1 cellular context compared by ENCODE assay signal in the genomic region with DNA sequence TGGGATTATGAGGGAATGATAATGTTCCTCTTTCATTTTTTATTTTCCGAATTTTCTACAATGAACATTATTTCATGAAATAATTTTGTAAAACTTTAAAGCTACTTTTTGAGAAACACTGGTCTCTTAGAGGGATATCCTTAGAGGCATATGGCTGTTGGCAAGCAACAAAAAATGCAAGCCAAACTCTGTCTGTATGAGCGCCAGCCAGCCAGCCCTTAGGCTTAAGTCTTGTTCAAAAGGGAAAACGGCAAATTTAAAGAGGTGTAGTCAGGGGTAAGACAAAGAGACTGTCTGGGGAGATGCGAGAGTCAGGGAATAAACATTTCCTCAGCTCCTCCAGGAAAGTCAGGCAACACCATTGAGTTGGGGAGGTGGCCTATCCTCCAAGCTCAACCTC.
TF ChIP-seq lines count a peak whose summit lies in the region.

No MANE protein-coding gene starts in this region.

TF ChIP-seq in WTC11, 78 proteins besides CTCF, POLR2A, EP300 and RAD21 (continued from another document):
- TF ChIP-seq, protein P1, sequence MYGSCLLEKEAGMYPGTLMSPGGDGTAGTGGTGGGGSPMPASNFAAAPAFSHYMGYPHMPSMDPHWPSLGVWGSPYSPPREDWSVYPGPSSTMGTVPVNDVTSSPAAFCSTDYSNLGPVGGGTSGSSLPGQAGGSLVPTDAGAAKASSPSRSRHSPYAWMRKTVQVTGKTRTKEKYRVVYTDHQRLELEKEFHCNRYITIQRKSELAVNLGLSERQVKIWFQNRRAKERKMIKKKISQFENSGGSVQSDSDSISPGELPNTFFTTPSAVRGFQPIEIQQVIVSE (CRISPR knock-in tag; IDR thresholded peaks at IDR 0.05; ENCODE audit: borderline replicate concordance), result no peak
- TF ChIP-seq, protein P2, sequence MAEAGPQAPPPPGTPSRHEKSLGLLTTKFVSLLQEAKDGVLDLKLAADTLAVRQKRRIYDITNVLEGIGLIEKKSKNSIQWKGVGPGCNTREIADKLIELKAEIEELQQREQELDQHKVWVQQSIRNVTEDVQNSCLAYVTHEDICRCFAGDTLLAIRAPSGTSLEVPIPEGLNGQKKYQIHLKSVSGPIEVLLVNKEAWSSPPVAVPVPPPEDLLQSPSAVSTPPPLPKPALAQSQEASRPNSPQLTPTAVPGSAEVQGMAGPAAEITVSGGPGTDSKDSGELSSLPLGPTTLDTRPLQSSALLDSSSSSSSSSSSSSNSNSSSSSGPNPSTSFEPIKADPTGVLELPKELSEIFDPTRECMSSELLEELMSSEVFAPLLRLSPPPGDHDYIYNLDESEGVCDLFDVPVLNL (CRISPR knock-in tag; IDR thresholded peaks at IDR 0.05; ENCODE audit: borderline replicate concordance, low read depth), result no peak
- no peak for TF ChIP-seq CREB1 (CRISPR knock-in tag; IDR thresholded peaks at IDR 0.05)
- TF ChIP-seq JUN (CRISPR knock-in tag; IDR thresholded peaks at IDR 0.05), result no peak
- TF ChIP-seq NR3C1 (CRISPR knock-in tag; conservative IDR thresholded peaks at IDR 0.05; ENCODE audit: low read depth), result no peak
- TF ChIP-seq E2F5 (CRISPR knock-in tag; IDR thresholded peaks at IDR 0.05), result no peak
- TF ChIP-seq CBFB (CRISPR knock-in tag; IDR thresholded peaks at IDR 0.05; ENCODE audit: low read depth), result no peak
- no peak for TF ChIP-seq ZNF138 (CRISPR knock-in tag; conservative IDR thresholded peaks at IDR 0.05)
- TF ChIP-seq, protein P3, sequence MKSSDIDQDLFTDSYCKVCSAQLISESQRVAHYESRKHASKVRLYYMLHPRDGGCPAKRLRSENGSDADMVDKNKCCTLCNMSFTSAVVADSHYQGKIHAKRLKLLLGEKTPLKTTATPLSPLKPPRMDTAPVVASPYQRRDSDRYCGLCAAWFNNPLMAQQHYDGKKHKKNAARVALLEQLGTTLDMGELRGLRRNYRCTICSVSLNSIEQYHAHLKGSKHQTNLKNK (CRISPR knock-in tag; IDR thresholded peaks at IDR 0.05), result no peak
- TF ChIP-seq IRF2 (CRISPR knock-in tag; IDR thresholded peaks at IDR 0.05; ENCODE audit: borderline replicate concordance, low read depth), result no peak
- no peak for TF ChIP-seq KAT7 (CRISPR knock-in tag; IDR thresholded peaks at IDR 0.05; ENCODE audit: borderline replicate concordance)
- TF ChIP-seq, protein P4, sequence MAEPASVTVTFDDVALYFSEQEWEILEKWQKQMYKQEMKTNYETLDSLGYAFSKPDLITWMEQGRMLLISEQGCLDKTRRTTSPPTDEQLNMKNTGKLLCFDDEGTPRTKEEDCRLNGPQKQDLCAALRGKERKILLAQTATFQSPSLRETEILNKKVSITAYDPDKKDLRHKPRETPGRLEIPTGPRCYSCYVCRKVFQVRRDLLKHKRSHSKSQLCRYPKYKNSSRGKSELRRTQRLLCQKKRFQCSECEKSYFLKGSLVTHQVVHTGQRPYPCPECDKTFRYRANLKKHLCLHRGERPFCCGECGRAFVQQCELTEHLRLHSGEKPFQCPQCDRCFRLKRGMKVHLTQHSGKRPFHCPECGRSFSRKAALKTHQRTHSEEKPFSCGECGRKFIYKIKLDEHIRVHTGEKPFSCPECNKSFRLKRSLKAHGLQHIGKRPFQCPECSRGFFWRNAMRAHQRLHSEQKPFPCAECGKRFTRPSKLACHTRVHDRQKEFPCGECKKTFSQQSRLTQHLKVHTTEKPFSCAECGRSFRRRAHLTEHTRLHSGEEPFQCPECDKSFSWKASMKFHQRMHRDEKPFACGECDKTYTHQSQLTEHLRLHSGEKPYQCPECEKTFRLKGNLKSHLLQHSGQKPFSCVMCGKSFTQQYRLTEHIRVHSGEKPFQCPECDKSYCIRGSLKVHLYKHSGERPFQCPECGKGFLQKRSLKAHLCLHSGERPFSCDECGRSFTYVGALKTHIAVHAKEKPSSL (CRISPR knock-in tag; conservative IDR thresholded peaks at IDR 0.05), result no peak
- TF ChIP-seq PREB (CRISPR knock-in tag; IDR thresholded peaks at IDR 0.05; ENCODE audit: borderline replicate concordance), result no peak
- TF ChIP-seq RORB (CRISPR knock-in tag; IDR thresholded peaks at IDR 0.05), result no peak
- TF ChIP-seq, protein P5, sequence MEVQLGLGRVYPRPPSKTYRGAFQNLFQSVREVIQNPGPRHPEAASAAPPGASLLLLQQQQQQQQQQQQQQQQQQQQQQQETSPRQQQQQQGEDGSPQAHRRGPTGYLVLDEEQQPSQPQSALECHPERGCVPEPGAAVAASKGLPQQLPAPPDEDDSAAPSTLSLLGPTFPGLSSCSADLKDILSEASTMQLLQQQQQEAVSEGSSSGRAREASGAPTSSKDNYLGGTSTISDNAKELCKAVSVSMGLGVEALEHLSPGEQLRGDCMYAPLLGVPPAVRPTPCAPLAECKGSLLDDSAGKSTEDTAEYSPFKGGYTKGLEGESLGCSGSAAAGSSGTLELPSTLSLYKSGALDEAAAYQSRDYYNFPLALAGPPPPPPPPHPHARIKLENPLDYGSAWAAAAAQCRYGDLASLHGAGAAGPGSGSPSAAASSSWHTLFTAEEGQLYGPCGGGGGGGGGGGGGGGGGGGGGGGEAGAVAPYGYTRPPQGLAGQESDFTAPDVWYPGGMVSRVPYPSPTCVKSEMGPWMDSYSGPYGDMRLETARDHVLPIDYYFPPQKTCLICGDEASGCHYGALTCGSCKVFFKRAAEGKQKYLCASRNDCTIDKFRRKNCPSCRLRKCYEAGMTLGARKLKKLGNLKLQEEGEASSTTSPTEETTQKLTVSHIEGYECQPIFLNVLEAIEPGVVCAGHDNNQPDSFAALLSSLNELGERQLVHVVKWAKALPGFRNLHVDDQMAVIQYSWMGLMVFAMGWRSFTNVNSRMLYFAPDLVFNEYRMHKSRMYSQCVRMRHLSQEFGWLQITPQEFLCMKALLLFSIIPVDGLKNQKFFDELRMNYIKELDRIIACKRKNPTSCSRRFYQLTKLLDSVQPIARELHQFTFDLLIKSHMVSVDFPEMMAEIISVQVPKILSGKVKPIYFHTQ (CRISPR knock-in tag; IDR thresholded peaks at IDR 0.05), result no peak
- no peak for TF ChIP-seq SMAD4 (CRISPR knock-in tag; IDR thresholded peaks at IDR 0.05)
- TF ChIP-seq PRRX2 (CRISPR knock-in tag; IDR thresholded peaks at IDR 0.05), result no peak
- TF ChIP-seq FOXP4 (CRISPR knock-in tag; IDR thresholded peaks at IDR 0.05), result no peak
- TF ChIP-seq SP1 (CRISPR knock-in tag; conservative IDR thresholded peaks at IDR 0.05), result no peak
